In genomic region chr14:105861985-105862465, GRCh38 we compare ENCODE assay signal across 8 cellular contexts.
DNase-seq lines count a peak whose midpoint lies in the region; ATAC-seq and TF ChIP-seq lines count a peak whose summit lies in the region.

No MANE protein-coding gene starts in this region.

- peak overlapping the region; percentile 25 for H3K27ac Mint-ChIP-seq in CD4-positive, alpha-beta T cell
- peak overlapping the region; percentile 70 for H3K27ac Mint-ChIP-seq in activated naive CD4-positive, alpha-beta T cell treated with anti-CD3 and anti-CD28 coated beads for 36 hours
- no peak overlapping the region for H3K27ac Mint-ChIP-seq in endothelial cell (ENCODE audit: unreplicated experiment)

- no peak overlapping the region for H3K4me3 Mint-ChIP-seq in CD4-positive, alpha-beta T cell
- H3K4me3 Mint-ChIP-seq in activated naive CD4-positive, alpha-beta T cell treated with anti-CD3 and anti-CD28 coated beads for 36 hours = no peak overlapping the region
- H3K4me3 Mint-ChIP-seq in endothelial cell (ENCODE audit: unreplicated experiment) = no peak overlapping the region

- intact Hi-C loops in CD4-positive, alpha-beta T cell (cut with DNase I, micrococcal nuclease) = no loop called here
- intact Hi-C loops in activated naive CD4-positive, alpha-beta T cell treated with anti-CD3 and anti-CD28 coated beads for 36 hours (cut with micrococcal nuclease) = no loop called here

- TF ChIP-seq CTCF in CD4-positive, alpha-beta T cell (IDR thresholded peaks at IDR 0.05) = no peak
- TF ChIP-seq CTCF in smooth muscle cell (IDR thresholded peaks at IDR 0.05; ENCODE audit: borderline replicate concordance, insufficient read depth, poor library complexity, severe bottlenecking) (no peak), endothelial cell (IDR thresholded peaks at IDR 0.05; ENCODE audit: unreplicated experiment) (no peak)

- H3K9me3 Mint-ChIP-seq in CD4-positive, alpha-beta T cell = no peaks in the 10 kb centered on the region
- no peaks in the 10 kb centered on the region for H3K9me3 Mint-ChIP-seq in activated naive CD4-positive, alpha-beta T cell treated with anti-CD3 and anti-CD28 coated beads for 36 hours
- peaks cover 34% of the 10 kb centered on the region for H3K9me3 Mint-ChIP-seq in endothelial cell (ENCODE audit: unreplicated experiment)

- H3K9me3 ChIP-seq in CD4-positive, alpha-beta T cell (ENCODE audit: control insufficient read depth, low read length) = no peaks in the 10 kb centered on the region
- H3K9me3 ChIP-seq in smooth muscle cell (replicated peaks; ENCODE audit: low read depth) = peaks cover 10% of the 10 kb centered on the region

- H3K4me2 ChIP-seq in smooth muscle cell = no peak overlapping the region

- CTCF ChIA-PET in CD4-positive, alpha-beta T cell (lab: Charles Lee) = no interaction called here
- CTCF ChIA-PET in activated naive CD4-positive, alpha-beta T cell treated with anti-CD3 and anti-CD28 coated beads for 36 hours (lab: Charles Lee) = interaction anchor here (0.7 to 1.0 kb wide), 2 partner anchors 84 to 143 kb away, joined by 3 read pairs; no protein-coding TSS in a partner anchor

- H3K27ac ChIP-seq in CD4-positive, alpha-beta T cell (ENCODE audit: low read depth, low read length) = no peak overlapping the region
- H3K27ac ChIP-seq in smooth muscle cell (ENCODE audit: low read depth) = no peak overlapping the region

- POLR2A ChIA-PET in CD4-positive, alpha-beta T cell (lab: Charles Lee) = no interaction called here

- no peaks in the 10 kb centered on the region for H3K4me1 ChIP-seq in smooth muscle cell (ENCODE audit: low read depth)

- H3K36me3 Mint-ChIP-seq in CD4-positive, alpha-beta T cell (ENCODE audit: low read depth) = no peaks in the 10 kb centered on the region
- no peaks in the 10 kb centered on the region for H3K36me3 Mint-ChIP-seq in activated naive CD4-positive, alpha-beta T cell treated with anti-CD3 and anti-CD28 coated beads for 36 hours (ENCODE audit: low read depth)
- peaks cover 18% of the 10 kb centered on the region for H3K36me3 Mint-ChIP-seq in endothelial cell (ENCODE audit: low read depth, unreplicated experiment)

- peaks cover 27% of the 10 kb centered on the region for H3K4me1 Mint-ChIP-seq in CD4-positive, alpha-beta T cell (ENCODE audit: low read depth)
- peaks cover 26% of the 10 kb centered on the region for H3K4me1 Mint-ChIP-seq in activated naive CD4-positive, alpha-beta T cell treated with anti-CD3 and anti-CD28 coated beads for 36 hours (ENCODE audit: low read depth)
- H3K4me1 Mint-ChIP-seq in endothelial cell (ENCODE audit: unreplicated experiment) = no peaks in the 10 kb centered on the region

- TF ChIP-seq POLR2A in GM19099 (IDR thresholded peaks at IDR 0.05; ENCODE audit: extremely low read depth, insufficient read length, low read depth) = peak; percentile 61

- H3F3A ChIP-seq in smooth muscle cell (ENCODE audit: low read depth) = no peaks in the 10 kb centered on the region

- DNase-seq in CD4-positive, alpha-beta T cell = peak in 1 of 10 experiments; percentile 31
- peak; percentile 57 for DNase-seq in activated naive CD4-positive, alpha-beta T cell treated with anti-CD3 and anti-CD28 coated beads for 36 hours
- no peak for DNase-seq in smooth muscle cell (lab: John Stamatoyannopoulos, UW; ENCODE audit: unreplicated experiment)
- DNase-seq in hepatic stellate cell (ENCODE audit: low spot score) = no peak
- DNase-seq in endothelial cell (ENCODE audit: low spot score) = no peak
- DNase-seq in NOMO-1 (lab: John Stamatoyannopoulos, UW; ENCODE audit: unreplicated experiment in 2 of 2) = no peak

- WGBS in smooth muscle cell (ENCODE audit: low lambda C conversion rate) = 81% methylated on average over 11 of the region's 11 CpGs

- no peak overlapping the region for H3K9ac ChIP-seq in smooth muscle cell (ENCODE audit: low read depth)

- H2AFZ ChIP-seq in smooth muscle cell (ENCODE audit: low read depth) = no peak overlapping the region

- H3K27me3 Mint-ChIP-seq in CD4-positive, alpha-beta T cell = peaks cover 12% of the 10 kb centered on the region
- H3K27me3 Mint-ChIP-seq in activated naive CD4-positive, alpha-beta T cell treated with anti-CD3 and anti-CD28 coated beads for 36 hours (ENCODE audit: low read depth) = peaks cover 35% of the 10 kb centered on the region
- H3K27me3 Mint-ChIP-seq in endothelial cell (ENCODE audit: unreplicated experiment) = peaks cover 23% of the 10 kb centered on the region

- H3K27me3 ChIP-seq in CD4-positive, alpha-beta T cell (ENCODE audit: control insufficient read depth, insufficient read depth, low read length) = peaks cover 8% of the 10 kb centered on the region
- H3K27me3 ChIP-seq in smooth muscle cell (ENCODE audit: low read depth) = no peaks in the 10 kb centered on the region

- no peaks in the 10 kb centered on the region for H3K79me2 ChIP-seq in smooth muscle cell (ENCODE audit: low read depth)

- H4K20me1 ChIP-seq in smooth muscle cell (ENCODE audit: low read depth) = no peaks in the 10 kb centered on the region

- no peaks in the 10 kb centered on the region for H3K36me3 ChIP-seq in smooth muscle cell (ENCODE audit: low read depth)

- ATAC-seq in CD4-positive, alpha-beta T cell (ENCODE audit: poor library complexity) = no peak
- peak; percentile 82 for ATAC-seq in HG03378 (IDR thresholded peaks at IDR 0.05; ENCODE audit: unreplicated experiment)

- no peak overlapping the region for H3K4me3 ChIP-seq in smooth muscle cell
